ENCODE assay signal across 30 cellular contexts in genomic region chr15:34657469-34658127, GRCh38.
"Had no signal": no experiment of that assay in that cellular context is flagged by ENCODE, and none has a peak within 500 bp of the region (broad histone marks: within the 10 kb centered on the region; RNA-seq: fewer than 3 reads in every experiment).

No MANE protein-coding gene starts in this region.

- FAIRE-seq: astrocyte had no signal

- H3K27ac Mint-ChIP-seq: activated CD4-positive, alpha-beta memory T cell treated with anti-CD3 and anti-CD28 coated beads for 36 hours; activated CD4-positive, alpha-beta T cell treated with anti-CD3 and anti-CD28 coated beads for 36 hours; activated naive CD4-positive, alpha-beta T cell treated with anti-CD3 and anti-CD28 coated beads for 36 hours; activated naive CD4-positive, alpha-beta T cell treated with anti-CD3 and anti-CD28 coated beads, Interleukin-2, amount 50 U/mL, for 72 hours; activated T-helper 1 cell treated with anti-CD3 and anti-CD28 coated beads, Interleukin-12 subunit alpha, Interleukin-12 subunit beta, Interleukin-2, Interleukin-4 antibody, amounts not matched to agents 30 ng/mL and 10 ng/mL and 1 ng/mL, durations not matched to agents 14 hours and 24 hours and 36 hours; T-helper 1 cell treated with Interleukin-12 subunit alpha and Interleukin-12 subunit beta and Interleukin-4 antibody, amounts not matched to agents 30 μg/mL and 1 μg/mL, for 36 hours; T-helper 2 cell treated with Interferon-gamma antibody and Interleukin-4, amounts not matched to agents 5 μg/mL and 100 μg/mL, for 36 hours had no signal

- H3K4me3 Mint-ChIP-seq: activated CD4-positive, alpha-beta memory T cell treated with anti-CD3 and anti-CD28 coated beads for 36 hours; activated CD4-positive, alpha-beta T cell treated with anti-CD3 and anti-CD28 coated beads for 36 hours; activated naive CD4-positive, alpha-beta T cell treated with anti-CD3 and anti-CD28 coated beads for 36 hours; activated T-cell treated with anti-CD3 and anti-CD28 coated beads, Interleukin-2, amount 50 U/mL, for 4 hours; activated T-helper 1 cell treated with anti-CD3 and anti-CD28 coated beads, Interleukin-12 subunit alpha, Interleukin-12 subunit beta, Interleukin-2, Interleukin-4 antibody, amounts not matched to agents 30 ng/mL and 10 ng/mL and 1 ng/mL, durations not matched to agents 14 hours and 24 hours and 36 hours; T-helper 1 cell treated with Interleukin-12 subunit alpha and Interleukin-12 subunit beta and Interleukin-4 antibody, amounts not matched to agents 30 μg/mL and 1 μg/mL, for 36 hours; T-helper 2 cell treated with Interferon-gamma antibody and Interleukin-4, amounts not matched to agents 5 μg/mL and 100 μg/mL, for 36 hours had no signal

- H3K9ac ChIP-seq: SK-N-SH had no signal

- H3K4me1 Mint-ChIP-seq: activated CD4-positive, alpha-beta T cell treated with anti-CD3 and anti-CD28 coated beads for 36 hours had no signal

- H3K36me3 Mint-ChIP-seq: activated CD4-positive, alpha-beta memory T cell treated with anti-CD3 and anti-CD28 coated beads for 36 hours; activated naive CD4-positive, alpha-beta T cell treated with anti-CD3 and anti-CD28 coated beads, Interleukin-2, amount 50 U/mL, for 72 hours had no signal

- H3K27me3 ChIP-seq: adrenal gland, body of pancreas, breast epithelium, Peyer's patch, SJSA1 had no signal

- H3K4me1 ChIP-seq: adrenal gland, breast epithelium, Peyer's patch, SJSA1 had no signal

- H3K9me3 ChIP-seq: adrenal gland, body of pancreas, breast epithelium, Peyer's patch, SJSA1 had no signal

- H3K9me3 Mint-ChIP-seq: activated CD4-positive, alpha-beta memory T cell treated with anti-CD3 and anti-CD28 coated beads for 36 hours; activated naive CD4-positive, alpha-beta T cell treated with anti-CD3 and anti-CD28 coated beads for 36 hours; activated naive CD4-positive, alpha-beta T cell treated with anti-CD3 and anti-CD28 coated beads, Interleukin-2, amount 50 U/mL, for 72 hours; activated T-cell treated with anti-CD3 and anti-CD28 coated beads, Interleukin-2, amount 50 U/mL, for 4 hours; activated T-helper 1 cell treated with anti-CD3 and anti-CD28 coated beads, Interleukin-12 subunit alpha, Interleukin-12 subunit beta, Interleukin-2, Interleukin-4 antibody, amounts not matched to agents 30 ng/mL and 10 ng/mL and 1 ng/mL, durations not matched to agents 14 hours and 24 hours and 36 hours; T-helper 1 cell treated with Interleukin-12 subunit alpha and Interleukin-12 subunit beta and Interleukin-4 antibody, amounts not matched to agents 30 μg/mL and 1 μg/mL, for 36 hours; T-helper 2 cell treated with Interferon-gamma antibody and Interleukin-4, amounts not matched to agents 5 μg/mL and 100 μg/mL, for 36 hours had no signal

- H3K27ac ChIP-seq: adrenal gland, body of pancreas, breast epithelium, Peyer's patch, SJSA1 had no signal

- H3K4me3 ChIP-seq: adrenal gland, body of pancreas, breast epithelium, Peyer's patch, SJSA1 had no signal

- H3K4me2 ChIP-seq: SK-N-SH had no signal

- DNase-seq: activated CD4-positive, alpha-beta memory T cell treated with anti-CD3 and anti-CD28 coated beads for 36 hours; activated CD4-positive, alpha-beta T cell treated with anti-CD3 and anti-CD28 coated beads for 36 hours; activated CD4-positive, alpha-beta T cell treated with anti-CD3 and anti-CD28 coated beads, Interleukin-2, amount 50 U/mL, for 1 hour; activated CD8-positive, alpha-beta memory T cell treated with anti-CD3 and anti-CD28 coated beads, Interleukin-2, amount 50 U/mL, for 4 hours; activated gamma-delta T cell treated with Interleukin-2 at 50 U/mL for 16 hours; activated naive CD4-positive, alpha-beta T cell treated with anti-CD3 and anti-CD28 coated beads for 36 hours; activated T-cell treated with anti-CD3 and anti-CD28 coated beads for 4 hours; activated T-cell treated with anti-CD3 and anti-CD28 coated beads, Interleukin-2, amount 50 U/mL, for 4 hours; adrenal gland; body of pancreas; NCI-H1092 treated with DMSO at 0.1 percent for 48 hours; NCI-H1417; NCI-H146; NCI-H187; NCI-H2029 treated with DMSO at 0.1 percent for 48 hours; NCI-H345; NCI-H524 treated with DMSO at 0.1 percent for 48 hours; PC-3; Peyer's patch; RPMI8226; SHP77 treated with DMSO at 0.1 percent for 48 hours; SK-N-SH had no signal

- H3K36me3 ChIP-seq: adrenal gland, breast epithelium, Peyer's patch, SJSA1 had no signal

- ATAC-seq: activated CD4-positive, alpha-beta T cell treated with anti-CD3 and anti-CD28 coated beads for 36 hours; activated CD4-positive, CD25-positive, alpha-beta regulatory T cell treated with anti-CD3 and anti-CD28 coated beads, Interleukin-2, amount 50 U/mL, for 24 hours; activated naive CD4-positive, alpha-beta T cell treated with anti-CD3 and anti-CD28 coated beads, Interleukin-2, amount 50 U/mL, for 72 hours; activated T-cell treated with anti-CD3 and anti-CD28 coated beads, Interleukin-2, amount 50 U/mL, for 4 hours; body of pancreas; PC-3 had no signal
